8 cellular contexts compared by ENCODE assay signal in genomic region chr2:1817256-1818127, GRCh38.
A peak's percentile ranks its signal among the peaks of the same experiment; 100 is the strongest.
DNase-seq lines count a peak whose midpoint lies in the region; ATAC-seq and TF ChIP-seq lines count a peak whose summit lies in the region.

No MANE protein-coding gene starts in this region.

- DNase-seq in ELR (ENCODE audit: low read depth) (peak; percentile 93), cerebellar nuclear complex (lab: John Stamatoyannopoulos, UW) (peak; percentile 67 to 87), left kidney (ENCODE audit: low read depth, low spot score) (peak; percentile 71)
- peak; percentile 5 to 54 (median 43) for DNase-seq in stimulated activated CD4-positive, alpha-beta T cell treated with anti-CD3 and anti-CD28 coated beads, Interleukin-1b, Interleukin-23, amount 100 ng/mL, for 24 hours (ENCODE audit: low read depth in 4 of 4, low spot score in 1 of 4)
- DNase-seq in central memory CD4-positive, alpha-beta T cell, result no peak

- peak; percentile 85 for ATAC-seq in GM21737 (IDR thresholded peaks at IDR 0.05; ENCODE audit: unreplicated experiment)
- ATAC-seq in activated CD4-positive, CD25-positive, alpha-beta regulatory T cell treated with anti-CD3 and anti-CD28 coated beads, Interleukin-2, amount 50 U/mL, for 24 hours, result peak; percentile 40 to 51

- TF ChIP-seq CTCF in LNCAP (IDR thresholded peaks at IDR 0.05), result peak; percentile 92
